ENCODE assay signal across 22 cellular contexts in genomic region chr5:59559323-59559722, GRCh38.
DNase-seq lines count a peak whose midpoint lies in the region; ATAC-seq and TF ChIP-seq lines count a peak whose summit lies in the region.
"Had no signal": no experiment of that assay in that cellular context is flagged by ENCODE, and none has a peak within 500 bp of the region (broad histone marks: within the 10 kb centered on the region; RNA-seq: fewer than 3 reads in every experiment).

No MANE protein-coding gene starts in this region.

- peaks cover 0 to 2% (median 0%) of the 10 kb centered on the region in 9 donors for H3K9me3 Mint-ChIP-seq in naive thymus-derived CD8-positive, alpha-beta T cell
- H3K9me3 Mint-ChIP-seq: CD14-positive monocyte had no signal

- TF ChIP-seq POLR2A in gastrocnemius medialis (IDR thresholded peaks at IDR 0.05), result no peak

- no peak overlapping the region for H3K27ac Mint-ChIP-seq in naive thymus-derived CD8-positive, alpha-beta T cell
- H3K27ac Mint-ChIP-seq: B cell, CD14-positive monocyte had no signal

- H3K9me3 ChIP-seq in gastrocnemius medialis, result no peaks in the 10 kb centered on the region
- H3K9me3 ChIP-seq: SK-N-SH had no signal

- POLR2A ChIA-PET in naive thymus-derived CD8-positive, alpha-beta T cell (lab: Charles Lee), result no interaction called here

- TF ChIP-seq CTCF in gastrocnemius medialis (IDR thresholded peaks at IDR 0.05 in 4 of 5, conservative IDR thresholded peaks at IDR 0.05 in 1 of 5), result no peak

- H3K27me3 Mint-ChIP-seq in naive thymus-derived CD8-positive, alpha-beta T cell, result peaks cover 0 to 10% (median 4%) of the 10 kb centered on the region in 5 donors
- H3K27me3 Mint-ChIP-seq: B cell had no signal

- peak overlapping the region in 3 of 4 donors; percentile 87 to 93 (median 92) for H3K27ac ChIP-seq in gastrocnemius medialis
- H3K27ac ChIP-seq: RWPE1 had no signal

- H3K27me3 ChIP-seq in gastrocnemius medialis, result no peaks in the 10 kb centered on the region

- no peak overlapping the region for H3K4me3 ChIP-seq in gastrocnemius medialis
- H3K4me3 ChIP-seq: K562 had no signal

- DNase-seq in LoVo (ENCODE audit: low spot score), result peak; percentile 67
- peak; percentile 73 for DNase-seq in brain pericyte (ENCODE audit: low read depth, low spot score)
- DNase-seq in glomerular endothelial cell (ENCODE audit: extremely low read depth, low read depth, low spot score), result peak; percentile 63
- DNase-seq in gastrocnemius medialis, result no peak
- no peak for DNase-seq in naive thymus-derived CD8-positive, alpha-beta T cell
- no peak for DNase-seq in GOT3 (lab: John Stamatoyannopoulos, UW)
- DNase-seq in activated CD4-positive, alpha-beta T cell treated with anti-CD3 and anti-CD28 coated beads for 1 hour, result no peak
- DNase-seq: H7; MM.1S; NCI-H1048; NCI-H1417 treated with DMSO at 0.1 percent for 48 hours; NCI-H187 treated with DMSO at 0.1 percent for 48 hours; NCI-H2227 treated with DMSO at 0.1 percent for 48 hours; NCI-H510A; NCI-H748 treated with DMSO at 0.1 percent for 48 hours; NK-92 treated with Interleukin-12 subunit alpha and Interleukin-12 subunit beta, amount 100 ng/mL, for 24 hours; SHP77 treated with DMSO at 0.1 percent for 48 hours; SK-N-SH had no signal

- intact Hi-C loops in gastrocnemius medialis (cut with DNase I; ENCODE audit: low total_unique reads), result no loop called here

- no peak for ATAC-seq in gastrocnemius medialis
- ATAC-seq in naive thymus-derived CD8-positive, alpha-beta T cell, result no peak
- ATAC-seq: K562 had no signal

- H3K4me1 Mint-ChIP-seq in naive thymus-derived CD8-positive, alpha-beta T cell, result peaks cover 0 to 20% (median 2%) of the 10 kb centered on the region in 4 donors

- in situ Hi-C loops in gastrocnemius medialis (cut with MboI; ENCODE audit: low sequenced_read_pairs in 4 of 4), result no loop called here

- peaks cover 48 to 87% of the 10 kb centered on the region in 2 donors for H3K4me1 ChIP-seq in gastrocnemius medialis

- H3K36me3 Mint-ChIP-seq in naive thymus-derived CD8-positive, alpha-beta T cell, result no peaks in the 10 kb centered on the region

- H3K36me3 ChIP-seq in gastrocnemius medialis, result no peaks in the 10 kb centered on the region

- H3K4me3 Mint-ChIP-seq in naive thymus-derived CD8-positive, alpha-beta T cell, result no peak overlapping the region
- H3K4me3 Mint-ChIP-seq: B cell, CD14-positive monocyte had no signal

Comparison
In these comparisons a context has a peak if more than half of its experiments do, and no peak if none do; other contexts are left out.
1. DNase-seq: peak in LoVo (single experiment), brain pericyte (single experiment) and glomerular endothelial cell (single experiment); none in gastrocnemius medialis (0 of 2), naive thymus-derived CD8-positive, alpha-beta T cell (0 of 10), GOT3 (single experiment) and activated CD4-positive, alpha-beta T cell treated with anti-CD3 and anti-CD28 coated beads for 1 hour (single experiment).